1 cellular context compared by ENCODE assay signal in genomic region chr10:127384532-127384931, GRCh38.
TF ChIP-seq lines count a peak whose summit lies in the region.

No MANE protein-coding gene starts in this region.

TF ChIP-seq in IMR-90, 13 proteins besides CTCF, POLR2A, EP300 and RAD21 (continued from another document):
- no peak for TF ChIP-seq MAFK (IDR thresholded peaks at IDR 0.05; ENCODE audit: low read depth, low read length)
